Comparison of ENCODE assay signal across 8 cellular contexts in genomic region chr11:2990617-2991476, GRCh38. TPM values are rescaled to one million over a fixed set of nuclear protein-coding genes. Genes with fewer than 3 reads are reported as not detected.
A peak's percentile ranks its signal among the peaks of the same experiment; 100 is the strongest.
DNase-seq lines count a peak whose midpoint lies in the region; ATAC-seq and TF ChIP-seq lines count a peak whose summit lies in the region.

No MANE protein-coding gene starts in this region.

- DNase-seq in AG09309 (ENCODE audit: low read depth) (no peak), HL-60 (ENCODE audit: low read depth in 1 of 2, low spot score in 1 of 2) (peak in 1 of 2 experiments; percentile 34), esophagus squamous epithelium (lab: John Stamatoyannopoulos, UW) (no peak), osteoblast (ENCODE audit: insufficient read length, low spot score, missing footprints) (no peak), DMS153 treated with DMSO at 0.1 percent for 48 hours (lab: John Stamatoyannopoulos, UW; ENCODE audit: unreplicated experiment) (no peak)
- peak; percentile 30 to 32 for DNase-seq in activated CD4-positive, alpha-beta T cell treated with anti-CD3 and anti-CD28 coated beads, Interleukin-2, amount 50 U/mL, for 4 hours

- peak overlapping the region; percentile 82 for H3K4me2 ChIP-seq in osteoblast (ENCODE audit: insufficient read depth, low read length)

- no peak for TF ChIP-seq POLR2A in esophagus squamous epithelium (IDR thresholded peaks at IDR 0.05)

- intact Hi-C loops in esophagus squamous epithelium (cut with DNase I) = no loop called here

- H3K9me3 ChIP-seq in esophagus squamous epithelium (no peaks in the 10 kb centered on the region), osteoblast (ENCODE audit: low read depth, low read length) (no peaks in the 10 kb centered on the region)

- H3K4me1 ChIP-seq in esophagus squamous epithelium (peaks cover 11 to 58% (median 26%) of the 10 kb centered on the region in 3 donors), osteoblast (ENCODE audit: insufficient read depth, low read length) (peaks cover 33% of the 10 kb centered on the region)

- peaks cover 60% of the 10 kb centered on the region for H3K79me2 ChIP-seq in osteoblast (ENCODE audit: insufficient read depth, low read length)

- H2AFZ ChIP-seq in osteoblast (ENCODE audit: low read length) = peak overlapping the region; percentile 3

- H3K27ac ChIP-seq in HL-60 (replicated peaks) (peak overlapping the region; percentile 85), esophagus squamous epithelium (peak overlapping the region; percentile 93 to 99 (median 99)), osteoblast (ENCODE audit: low read depth, low read length) (peak overlapping the region; percentile 59)

- H4K20me1 ChIP-seq in osteoblast (ENCODE audit: insufficient read depth, low read length) = peaks cover 18% of the 10 kb centered on the region

- ATAC-seq in HG02970 (IDR thresholded peaks at IDR 0.05; ENCODE audit: low FRiP score, unreplicated experiment) (no peak), HG03571 (IDR thresholded peaks at IDR 0.05; ENCODE audit: unreplicated experiment) (no peak)

- WGBS in esophagus squamous epithelium, 2 donors = 0 to 1% methylated on average over 17 of the region's 17 CpGs

- H3K36me3 ChIP-seq in esophagus squamous epithelium (no peaks in the 10 kb centered on the region), osteoblast (ENCODE audit: insufficient read depth, low read length) (no peaks in the 10 kb centered on the region)

- no peak for TF ChIP-seq CTCF in AG09309 (IDR thresholded peaks at IDR 0.05; ENCODE audit: control insufficient read depth, insufficient read depth, low read depth, low read length, missing control alignments)
- TF ChIP-seq CTCF in HL-60 (IDR thresholded peaks at IDR 0.05; ENCODE audit: insufficient read depth, low read length) = no peak
- no peak for TF ChIP-seq CTCF in esophagus squamous epithelium (IDR thresholded peaks at IDR 0.05)
- TF ChIP-seq CTCF in osteoblast (IDR thresholded peaks at IDR 0.05; ENCODE audit: extremely low read depth, low read depth, low read length) = no peak

- H3K4me3 ChIP-seq in AG09309 (ENCODE audit: control insufficient read depth, low read depth, low read length) = peak overlapping the region; percentile 63
- peak overlapping the region; percentile 81 for H3K4me3 ChIP-seq in HL-60 (replicated peaks; ENCODE audit: insufficient read depth, low read length)
- H3K4me3 ChIP-seq in esophagus squamous epithelium = peak overlapping the region; percentile 68 to 91 (median 86)
- peak overlapping the region; percentile 98 for H3K4me3 ChIP-seq in osteoblast (ENCODE audit: insufficient read depth, low read length)

- H3K27me3 ChIP-seq in HL-60 (ENCODE audit: insufficient read depth, poor library complexity, severe bottlenecking) (no peaks in the 10 kb centered on the region), esophagus squamous epithelium (no peaks in the 10 kb centered on the region), osteoblast (ENCODE audit: insufficient read depth, low read length) (no peaks in the 10 kb centered on the region)

RNA-seq across cellular contexts. Expression of gene NAP1L4, which starts 1.3 kb away (rescaled TPM):
- 100 to 1,000 TPM; 108 to 140 (median 121) TPM for total RNA-seq in esophagus squamous epithelium
- 72.0 and 87.8 TPM in 2 replicates for total RNA-seq in osteoblast

Comparison
In these comparisons a context has a peak if more than half of its experiments do, and no peak if none do; other contexts are left out.
1. DNase-seq: peak in activated CD4-positive, alpha-beta T cell treated with anti-CD3 and anti-CD28 coated beads, Interleukin-2, amount 50 U/mL, for 4 hours (2 of 2); none in AG09309 (single experiment), esophagus squamous epithelium (single experiment), osteoblast (single experiment) and DMS153 treated with DMSO at 0.1 percent for 48 hours (single experiment).
2. Peak in every context shown above with its lines, with median percentiles within 50 percentile points of each other: H3K4me3 ChIP-seq and H3K27ac ChIP-seq.